ENCODE assay signal across 13 cellular contexts in genomic region chr12:132505105-132505851, GRCh38. TPM values are rescaled to one million over a fixed set of nuclear protein-coding genes. Genes with fewer than 3 reads are reported as not detected.
DNase-seq lines count a peak whose midpoint lies in the region; ATAC-seq and TF ChIP-seq lines count a peak whose summit lies in the region.
"Had no signal": no experiment of that assay in that cellular context is flagged by ENCODE, and none has a peak within 500 bp of the region (broad histone marks: within the 10 kb centered on the region; RNA-seq: fewer than 3 reads in every experiment).

No MANE protein-coding gene starts in this region.

- H3K27ac ChIP-seq in VCaP (peak overlapping the region; percentile 32), left ventricle myocardium inferior (replicated peaks) (peak overlapping the region; percentile 91), psoas muscle (peak overlapping the region; percentile 75)

- no peaks in the 10 kb centered on the region for H3K36me3 ChIP-seq in H7 (replicated peaks; ENCODE audit: control insufficient read depth, insufficient read depth, low read length)
- H3K36me3 ChIP-seq in left ventricle myocardium inferior: peaks cover 21% of the 10 kb centered on the region
- H3K36me3 ChIP-seq in psoas muscle (ENCODE audit: insufficient read depth in 1 of 2, low read depth in 1 of 2): peaks cover 0 to 12% of the 10 kb centered on the region in 2 donors

- H3K4me1 ChIP-seq in left ventricle myocardium inferior: peaks cover 87% of the 10 kb centered on the region
- peaks cover 70% of the 10 kb centered on the region for H3K4me1 ChIP-seq in psoas muscle

- H3K9me3 ChIP-seq in left ventricle myocardium inferior (replicated peaks) (no peaks in the 10 kb centered on the region), psoas muscle (no peaks in the 10 kb centered on the region)
- H3K9me3 ChIP-seq: tibial artery had no signal

- 68 to 80% (median 75%) methylated on average over 26 to 27 of the region's 27 CpGs for WGBS in psoas muscle, 3 donors

- H3K4me3 ChIP-seq in H7 (ENCODE audit: insufficient read depth, low read depth, low read length) (no peak overlapping the region), left ventricle myocardium inferior (no peak overlapping the region), psoas muscle (no peak overlapping the region)
- H3K4me3 ChIP-seq: tibial artery had no signal

- DNase-seq in H7 (peak; percentile 67), left ventricle myocardium inferior (peak; percentile 47), psoas muscle (peak; percentile 47 to 77), NCI-H187 treated with DMSO at 0.1 percent for 48 hours (lab: John Stamatoyannopoulos, UW) (no peak), NCI-H510A treated with DMSO at 0.1 percent for 48 hours (lab: John Stamatoyannopoulos, UW) (no peak), hepatic stellate cell (ENCODE audit: low spot score) (no peak)
- DNase-seq in stimulated activated CD4-positive, alpha-beta T cell treated with anti-CD3 and anti-CD28 coated beads, Interleukin-2, amount 100 ng/mL, for 48 hours: no peak
- DNase-seq: anterior cingulate cortex, DMS53, NCI-H1105, NCI-H526 treated with DMSO at 0.1 percent for 48 hours had no signal

- TF ChIP-seq CTCF in VCaP (conservative IDR thresholded peaks at IDR 0.05): no peak
- no peak for TF ChIP-seq CTCF in left ventricle myocardium inferior (IDR thresholded peaks at IDR 0.05; ENCODE audit: borderline replicate concordance)
- no peak for TF ChIP-seq CTCF in psoas muscle (IDR thresholded peaks at IDR 0.05)

- H3K27me3 ChIP-seq in H7 (ENCODE audit: control insufficient read depth, insufficient read depth, low read length) (no peaks in the 10 kb centered on the region), left ventricle myocardium inferior (ENCODE audit: low read depth) (no peaks in the 10 kb centered on the region), psoas muscle (ENCODE audit: insufficient read depth in 3 of 3, low read length in 2 of 3) (no peaks in the 10 kb centered on the region)
- H3K27me3 ChIP-seq: tibial artery had no signal

- intact Hi-C loops in left ventricle myocardium inferior (cut with micrococcal nuclease) (no loop called here), psoas muscle (cut with DNase I) (no loop called here)

- ATAC-seq in psoas muscle: no peak

RNA-seq across cellular contexts. Expression of gene FBRSL1, which starts 15.3 kb away (rescaled TPM):
- total RNA-seq in H7 (2014; rRNA removed; shearing (Covaris generic)): 17.5 and 26.6 TPM in 2 replicates
- total RNA-seq in left ventricle myocardium inferior: 66.0 TPM
- total RNA-seq in psoas muscle: 10 to 100 TPM; 40.1 to 54.5 (median 43.0) TPM
- 10 to 100 TPM; 23.0 to 37.8 (median 32.8) TPM for polyA plus RNA-seq in psoas muscle

Comparison
In these comparisons a context has a peak if more than half of its experiments do, and no peak if none do; other contexts are left out.
1. DNase-seq: peak in H7 (single experiment), left ventricle myocardium inferior (single experiment) and psoas muscle (2 of 2); none in NCI-H187 treated with DMSO at 0.1 percent for 48 hours (single experiment), stimulated activated CD4-positive, alpha-beta T cell treated with anti-CD3 and anti-CD28 coated beads, Interleukin-2, amount 100 ng/mL, for 48 hours (0 of 2), NCI-H510A treated with DMSO at 0.1 percent for 48 hours (single experiment) and hepatic stellate cell (single experiment).
2. H3K27ac ChIP-seq: peak in every context shown above with its lines; median percentile 91 in left ventricle myocardium inferior; 75 in psoas muscle; 32 in VCaP.